8 cellular contexts compared by ENCODE assay signal in genomic region chr17:750431-751037, GRCh38. TPM values are rescaled to one million over a fixed set of nuclear protein-coding genes. Genes with fewer than 3 reads are reported as not detected.
A peak's percentile ranks its signal among the peaks of the same experiment; 100 is the strongest.
DNase-seq lines count a peak whose midpoint lies in the region; ATAC-seq, FAIRE-seq and TF ChIP-seq lines count a peak whose summit lies in the region.

No MANE protein-coding gene starts in this region.

- BruUV-seq in Caco-2 (replicated peaks; lab: Mats Ljungman, UMichigan), result no TSS peak
- no TSS peak for BruUV-seq in mammary epithelial cell (replicated peaks; lab: Mats Ljungman, UMichigan)

- H3K4me3 Mint-ChIP-seq in Caco-2 (ENCODE audit: unreplicated experiment), result peak overlapping the region; percentile 90
- H3K4me3 Mint-ChIP-seq in neural crest cell, result peak overlapping the region; percentile 93

- ATAC-seq in heart left ventricle, result no peak

- H3K9ac ChIP-seq in Karpas-422 (ENCODE audit: low read length) (peak overlapping the region; percentile 97), mammary epithelial cell (ENCODE audit: insufficient read depth, low read length) (peak overlapping the region; percentile 70)

- H2AFZ ChIP-seq in Karpas-422 (ENCODE audit: low read length) (no peak overlapping the region), mammary epithelial cell (ENCODE audit: low read depth, low read length) (no peak overlapping the region)

- H4K20me1 ChIP-seq in Karpas-422 (ENCODE audit: insufficient read depth, low read depth, low read length) (0 out of 2 replicates have a peak, but pooled peaks cover 9% of the 10 kb centered on the region), mammary epithelial cell (ENCODE audit: insufficient read depth, low read length) (no peaks in the 10 kb centered on the region)

- no peak for TF ChIP-seq POLR2A in GM12891 (IDR thresholded peaks at IDR 0.05; ENCODE audit: low read depth, low read length)
- no peak for TF ChIP-seq POLR2A in heart left ventricle (IDR thresholded peaks at IDR 0.05)

- CTCF ChIA-PET in Caco-2 (lab: Charles Lee), result no interaction called here
- CTCF ChIA-PET in mammary epithelial cell (lab: Charles Lee; ENCODE audit: low non-redundant PET), result interaction anchor here (0.6 to 0.7 kb wide), 2 partner anchors 13 to 127 kb away, joined by 3 to 4 read pairs; no protein-coding TSS in a partner anchor

- H3K4me1 Mint-ChIP-seq in Caco-2 (ENCODE audit: low read depth, unreplicated experiment) (peaks cover 8% of the 10 kb centered on the region), neural crest cell (peaks cover 39% of the 10 kb centered on the region)

- H3K9me3 ChIP-seq in Caco-2 (no peaks in the 10 kb centered on the region), Karpas-422 (ENCODE audit: low read length) (peaks cover 15% of the 10 kb centered on the region), mammary epithelial cell (replicated peaks; ENCODE audit: insufficient read depth, low read length) (no peaks in the 10 kb centered on the region), heart left ventricle (no peaks in the 10 kb centered on the region)

- H3K4me3 ChIP-seq in Caco-2 (ENCODE audit: low read depth, low read length) (peak overlapping the region; percentile 75), Karpas-422 (ENCODE audit: low read length) (peak overlapping the region; percentile 89), mammary epithelial cell (replicated peaks in 1 of 3; ENCODE audit: insufficient read depth in 1 of 3, low read depth in 2 of 3, low read length in 3 of 3) (peak overlapping the region; percentile 38 to 84 (median 63)), heart left ventricle (peak overlapping the region in 6 of 12 donors; percentile 66 to 91 (median 80))

- H3K36me3 Mint-ChIP-seq in Caco-2 (ENCODE audit: insufficient read depth, unreplicated experiment) (peaks cover 18% of the 10 kb centered on the region), neural crest cell (ENCODE audit: low read depth) (peaks cover 27% of the 10 kb centered on the region)

- H3K36me3 ChIP-seq in Caco-2 (ENCODE audit: control insufficient read depth, insufficient read depth, low read length) (no peaks in the 10 kb centered on the region; the same call in 1 of the 2 replicates), Karpas-422 (ENCODE audit: insufficient read depth, low read length) (peaks cover 46% of the 10 kb centered on the region), mammary epithelial cell (ENCODE audit: insufficient read depth, low read length) (peaks cover 4% of the 10 kb centered on the region), heart left ventricle (peaks cover 0 to 29% (median 26%) of the 10 kb centered on the region in 9 donors)

- no peaks in the 10 kb centered on the region for H3K27me3 Mint-ChIP-seq in Caco-2 (ENCODE audit: insufficient read depth, unreplicated experiment)
- H3K27me3 Mint-ChIP-seq in neural crest cell (ENCODE audit: low read depth), result no peaks in the 10 kb centered on the region

- intact Hi-C loops in Caco-2 (cut with micrococcal nuclease; ENCODE audit: unreplicated experiment), result no loop called here
- intact Hi-C loops in mammary epithelial cell (cut with micrococcal nuclease), result no loop called here
- intact Hi-C loops in heart left ventricle (cut with DNase I), result no loop called here

- no peak for TF ChIP-seq CTCF in Caco-2 (IDR thresholded peaks at IDR 0.05; ENCODE audit: insufficient read depth in 1 of 2, low read depth in 1 of 2, low read length in 1 of 2, severe bottlenecking in 1 of 2, unreplicated experiment in 1 of 2)
- no peak for TF ChIP-seq CTCF in mammary epithelial cell (conservative IDR thresholded peaks at IDR 0.05 in 1 of 2, IDR thresholded peaks at IDR 0.05 in 1 of 2; ENCODE audit: extremely low read depth in 1 of 2, insufficient read depth in 1 of 2, low read depth in 1 of 2, low read length in 2 of 2)
- no peak for TF ChIP-seq CTCF in neural crest cell (conservative IDR thresholded peaks at IDR 0.05)
- no peak for TF ChIP-seq CTCF in heart left ventricle (IDR thresholded peaks at IDR 0.05)

- H3K27ac ChIP-seq in Karpas-422 (ENCODE audit: low read length) (no peak overlapping the region), mammary epithelial cell (ENCODE audit: insufficient read depth, low read depth, low read length) (peak overlapping the region; percentile 37), heart left ventricle (no peak overlapping the region)

- no peaks in the 10 kb centered on the region for H3K4me1 ChIP-seq in Caco-2
- peaks cover 18% of the 10 kb centered on the region for H3K4me1 ChIP-seq in Karpas-422 (ENCODE audit: low read length)
- peaks cover 17% of the 10 kb centered on the region for H3K4me1 ChIP-seq in mammary epithelial cell (ENCODE audit: insufficient read depth, low read length)
- peaks cover 0 to 24% (median 13%) of the 10 kb centered on the region in 12 donors for H3K4me1 ChIP-seq in heart left ventricle

- no peaks in the 10 kb centered on the region for H3K9me2 ChIP-seq in Karpas-422 (replicated peaks; ENCODE audit: insufficient read depth, low read length)

- WGBS in mammary epithelial cell (ENCODE audit: low coverage, missing lambda C conversion rate), result 67% methylated on average over 4 of the region's 8 CpGs
- 81 to 86% (median 82%) methylated on average over 8 of the region's 8 CpGs for WGBS in heart left ventricle, 4 donors

- no peak for DNase-seq in Caco-2
- DNase-seq in Karpas-422, result no peak
- DNase-seq in mammary epithelial cell, result no peak
- DNase-seq in neural crest cell (ENCODE audit: low read depth, low spot score), result no peak
- DNase-seq in EL, result no peak
- DNase-seq in CD1c-positive myeloid dendritic cell (ENCODE audit: extremely low spot score), result no peak
- no peak for DNase-seq in GM12891 (ENCODE audit: insufficient read length, low spot score)
- no peak for DNase-seq in heart left ventricle

- no peaks in the 10 kb centered on the region for H3K27me3 ChIP-seq in Caco-2 (replicated peaks; ENCODE audit: control insufficient read depth, insufficient read depth, low read length)
- H3K27me3 ChIP-seq in Karpas-422 (ENCODE audit: low read length), result no peaks in the 10 kb centered on the region
- no peaks in the 10 kb centered on the region for H3K27me3 ChIP-seq in mammary epithelial cell (ENCODE audit: insufficient read depth, low read length)
- H3K27me3 ChIP-seq in heart left ventricle, result no peaks in the 10 kb centered on the region

- H3K79me2 ChIP-seq in Karpas-422 (ENCODE audit: low read length), result peaks cover 59% of the 10 kb centered on the region
- peaks cover 61% of the 10 kb centered on the region for H3K79me2 ChIP-seq in mammary epithelial cell (ENCODE audit: insufficient read depth, low read length)

- FAIRE-seq in GM12891 (lab: Jason Lieb, UNC), result no peak

- H3K27ac Mint-ChIP-seq in Caco-2 (ENCODE audit: unreplicated experiment) (peak overlapping the region; percentile 89), neural crest cell (ENCODE audit: unreplicated experiment) (peak overlapping the region; percentile 16)

- H3K9me3 Mint-ChIP-seq in Caco-2 (ENCODE audit: unreplicated experiment), result no peaks in the 10 kb centered on the region
- peaks cover 5% of the 10 kb centered on the region for H3K9me3 Mint-ChIP-seq in neural crest cell

- peak overlapping the region; percentile 95 for H3K4me2 ChIP-seq in Karpas-422 (ENCODE audit: low read depth, low read length, poor library complexity, severe bottlenecking)
- peak overlapping the region; percentile 99 for H3K4me2 ChIP-seq in mammary epithelial cell (ENCODE audit: insufficient read depth, low read depth, low read length)

- POLR2A ChIA-PET in Caco-2 (lab: Charles Lee), result no interaction called here

- in situ Hi-C loops in mammary epithelial cell (cut with MboI; ENCODE audit: low sequenced_read_pairs in 2 of 2), result no loop called here

- dilution Hi-C loops in mammary epithelial cell (cut with HindIII; ENCODE audit: low sequenced_read_pairs), result no loop called here

RNA-seq across cellular contexts. Expression of gene GEMIN4, which starts 1.5 kb away (rescaled TPM):
- total RNA-seq in Caco-2 (2022), result 19.1 and 20.3 TPM in 2 replicates
- 20.2 and 31.1 TPM in 2 replicates for total RNA-seq in Karpas-422 (2014; rRNA removed; shearing (Covaris generic); ENCODE audit: low replicate concordance)
- total RNA-seq in mammary epithelial cell, result 10 to 100 TPM; 17.0 to 31.4 TPM
- 31.1 TPM for polyA plus RNA-seq in mammary epithelial cell
- 102 TPM for polyA minus RNA-seq in mammary epithelial cell
- 36.1 and 37.3 TPM in 2 replicates for total RNA-seq in neural crest cell
- 21.8 TPM for polyA plus RNA-seq in GM12891 (2012; ENCODE audit: low read depth, missing spikeins)
- total RNA-seq in heart left ventricle, result 10 to 100 TPM in 5 of 9 donors, 1 to 10 TPM in 4; 8.7 to 20.8 (median 10.7) TPM
- 1 to 10 TPM; 3.2 to 9.0 TPM for polyA plus RNA-seq in heart left ventricle

RNA-seq across cellular contexts. Expression of gene TLCD3A, which starts 18.1 kb away (rescaled TPM):
- total RNA-seq in Caco-2 (2022) (13.4 and 14.7 TPM in 2 replicates), mammary epithelial cell (10 to 100 TPM; 24.2 to 41.1 TPM), neural crest cell (20.9 and 22.5 TPM in 2 replicates), heart left ventricle (1 to 10 TPM; 1.5 to 4.7 (median 2.9) TPM)
- 25.8 and 27.4 TPM in 2 replicates for total RNA-seq in Karpas-422 (2014; rRNA removed; shearing (Covaris generic); ENCODE audit: low replicate concordance)
- polyA plus RNA-seq in mammary epithelial cell (62.5 TPM), heart left ventricle (1 to 10 TPM in 1 of 2 donors, under 1 TPM in 1; 0.76 to 3.3 TPM)
- 86.8 TPM for polyA minus RNA-seq in mammary epithelial cell
- polyA plus RNA-seq in GM12891 (2012; ENCODE audit: low read depth, missing spikeins), result 19.3 TPM

RNA-seq across cellular contexts. Expression of gene GLOD4, which starts 31.5 kb away (rescaled TPM):
- total RNA-seq in Caco-2 (2022), result 69.7 and 74.0 TPM in 2 replicates
- 44.0 and 46.2 TPM in 2 replicates for total RNA-seq in Karpas-422 (2014; rRNA removed; shearing (Covaris generic); ENCODE audit: low replicate concordance)
- total RNA-seq in mammary epithelial cell, result 10 to 100 TPM; 33.3 to 62.7 TPM
- 37.9 TPM for polyA plus RNA-seq in mammary epithelial cell
- 25.1 TPM for polyA minus RNA-seq in mammary epithelial cell
- 114 and 124 TPM in 2 replicates for total RNA-seq in neural crest cell
- polyA plus RNA-seq in GM12891 (2012; ENCODE audit: low read depth, missing spikeins), result 44.8 TPM
- 10 to 100 TPM; 21.7 to 39.7 (median 26.8) TPM for total RNA-seq in heart left ventricle
- 10 to 100 TPM; 14.0 to 20.4 TPM for polyA plus RNA-seq in heart left ventricle

RNA-seq across cellular contexts. Expression of gene MRM3, which starts 31.6 kb away (rescaled TPM):
- total RNA-seq in Caco-2 (2022) (11.0 and 14.1 TPM in 2 replicates), mammary epithelial cell (10 to 100 TPM; 14.6 to 15.3 TPM), neural crest cell (21.2 and 22.2 TPM in 2 replicates), heart left ventricle (10 to 100 TPM; 14.8 to 35.4 (median 18.3) TPM)
- total RNA-seq in Karpas-422 (2014; rRNA removed; shearing (Covaris generic); ENCODE audit: low replicate concordance), result 11.9 and 17.5 TPM in 2 replicates
- polyA plus RNA-seq in mammary epithelial cell (11.8 TPM), heart left ventricle (10 to 100 TPM; 17.9 to 27.1 TPM)
- polyA minus RNA-seq in mammary epithelial cell, result 2.7 TPM
- 21.1 TPM for polyA plus RNA-seq in GM12891 (2012; ENCODE audit: low read depth, missing spikeins)

RNA-seq across cellular contexts. Expression of gene VPS53, which starts 35.9 kb away (rescaled TPM):
- total RNA-seq in Caco-2 (2022) (37.1 and 41.3 TPM in 2 replicates), mammary epithelial cell (100 to 1,000 TPM in 1 of 2 donors, 10 to 100 TPM in 1; 48.3 to 112 TPM), neural crest cell (67.2 and 68.8 TPM in 2 replicates), heart left ventricle (10 to 100 TPM; 11.0 to 50.5 (median 40.2) TPM)
- 8.0 and 14.1 TPM in 2 replicates for total RNA-seq in Karpas-422 (2014; rRNA removed; shearing (Covaris generic); ENCODE audit: low replicate concordance)
- polyA plus RNA-seq in mammary epithelial cell (30.6 TPM), heart left ventricle (10 to 100 TPM in 1 of 2 donors, 1 to 10 TPM in 1; 7.8 to 14.7 TPM)
- 221 TPM for polyA minus RNA-seq in mammary epithelial cell
- 13.8 TPM for polyA plus RNA-seq in GM12891 (2012; ENCODE audit: low read depth, missing spikeins)
